ENCODE assay signal across 1 cellular context in genomic region chr3:36923523-36923943, GRCh38.
TF ChIP-seq lines count a peak whose summit lies in the region.

No MANE protein-coding gene starts in this region.

TF ChIP-seq in HCT116, 20 proteins besides CTCF, POLR2A, EP300 and RAD21 (continued from another document):
- no peak for TF ChIP-seq EZH2phosphoT487 (IDR thresholded peaks at IDR 0.05; ENCODE audit: borderline replicate concordance)
- TF ChIP-seq SIN3A (IDR thresholded peaks at IDR 0.05; ENCODE audit: low read depth) = no peak
- TF ChIP-seq CBX3 (IDR thresholded peaks at IDR 0.05; ENCODE audit: low read depth) = no peak
- no peak for TF ChIP-seq ELF1 (IDR thresholded peaks at IDR 0.05; ENCODE audit: borderline replicate concordance, low read depth)
- TF ChIP-seq SRF (IDR thresholded peaks at IDR 0.05; ENCODE audit: low read depth) = no peak
- TF ChIP-seq ZNF274 (IDR thresholded peaks at IDR 0.05; ENCODE audit: low read depth, low read length) = no peak
- TF ChIP-seq REST (IDR thresholded peaks at IDR 0.05; ENCODE audit: low read depth) = no peak
- no peak for TF ChIP-seq ATF3 (IDR thresholded peaks at IDR 0.05)
- TF ChIP-seq FOSL1 (IDR thresholded peaks at IDR 0.05; ENCODE audit: low read depth) = no peak
- TF ChIP-seq EGR1 (IDR thresholded peaks at IDR 0.05; ENCODE audit: low read depth) = no peak
- no peak for TF ChIP-seq POLR2AphosphoS5 (IDR thresholded peaks at IDR 0.05; ENCODE audit: low read depth, low read length)
- no peak for TF ChIP-seq CEBPB (IDR thresholded peaks at IDR 0.05; ENCODE audit: low read depth)
- no peak for TF ChIP-seq YY1 (IDR thresholded peaks at IDR 0.05; ENCODE audit: extremely low read depth, insufficient replicate concordance, low read depth, low read length)
- no peak for TF ChIP-seq ZFX (IDR thresholded peaks at IDR 0.05)
- TF ChIP-seq EZH2 (IDR thresholded peaks at IDR 0.05) = no peak
TF ChIP-seq in HCT116: peak in this region for 0.
